In the genomic region with DNA sequence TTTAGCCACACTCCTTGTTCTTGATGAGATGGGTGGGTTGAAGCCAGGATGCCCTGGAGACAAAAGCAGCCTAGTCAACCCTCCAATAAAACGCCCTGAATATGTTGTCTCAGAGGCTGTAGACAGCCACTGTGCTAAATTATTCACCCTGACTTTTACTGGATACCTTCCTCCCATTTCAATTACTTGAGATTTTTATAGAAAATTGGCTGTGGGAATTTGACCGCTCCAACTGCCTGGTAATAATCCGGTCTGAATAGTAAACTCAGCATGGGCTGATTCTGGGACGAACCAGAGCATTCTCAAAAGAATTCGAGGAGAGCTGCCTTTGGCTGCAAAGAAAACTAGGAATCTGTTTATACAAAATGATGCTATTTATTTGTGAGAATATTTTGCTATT, we compare ENCODE assay signal across 19 cellular contexts.
DNase-seq lines count a peak whose midpoint lies in the region; ATAC-seq and TF ChIP-seq lines count a peak whose summit lies in the region.
"Had no signal": no experiment of that assay in that cellular context is flagged by ENCODE, and none has a peak within 500 bp of the region (broad histone marks: within the 10 kb centered on the region; RNA-seq: fewer than 3 reads in every experiment).

No MANE protein-coding gene starts in this region.

- peak overlapping the region; percentile 65 for H2BK120ac ChIP-seq in IMR-90 (ENCODE audit: low read depth, low read length)

- POLR2A ChIA-PET in IMR-90 (lab: Charles Lee; ENCODE audit: unreplicated experiment) = no interaction called here

- H2BK20ac ChIP-seq in IMR-90 (ENCODE audit: low read depth, low read length) = peak overlapping the region; percentile 78; the same call in 1 of the 2 replicates

- intact Hi-C loops in IMR-90 (cut with micrococcal nuclease) = no loop called here
- intact Hi-C loops in vagina (cut with DNase I) = no loop called here

- H4K8ac ChIP-seq in IMR-90 (ENCODE audit: low read depth in 2 of 2, low read length in 2 of 2) = no peak overlapping the region

- H3K9me3 ChIP-seq in IMR-90 (ENCODE audit: control insufficient read depth, insufficient read depth, low read length) = no peaks in the 10 kb centered on the region
- H3K9me3 ChIP-seq in neural progenitor cell (ENCODE audit: low read depth) = no peaks in the 10 kb centered on the region
- H3K9me3 ChIP-seq in vagina = no peaks in the 10 kb centered on the region
- H3K9me3 ChIP-seq: BE2C had no signal

- H3K4ac ChIP-seq in IMR-90 (ENCODE audit: low read depth, low read length) = no peak overlapping the region; the same call in 1 of the 2 replicates

- H3K4me2 ChIP-seq in IMR-90 (ENCODE audit: low read depth, low read length) = no peak overlapping the region
- H3K4me2 ChIP-seq in neural progenitor cell = no peak overlapping the region

- H3K27ac ChIP-seq in IMR-90 (ENCODE audit: insufficient read depth, low read length) = no peak overlapping the region
- H3K27ac ChIP-seq in neural progenitor cell = no peak overlapping the region
- H3K27ac ChIP-seq in vagina = no peak overlapping the region

- H3K36me3 ChIP-seq in IMR-90 (ENCODE audit: control insufficient read depth, insufficient read depth, low read length) (no peaks in the 10 kb centered on the region), neural progenitor cell (no peaks in the 10 kb centered on the region), vagina (no peaks in the 10 kb centered on the region)
- H3K36me3 ChIP-seq: BE2C had no signal

- H4K20me1 ChIP-seq in IMR-90 (ENCODE audit: insufficient read depth, low read length) (no peaks in the 10 kb centered on the region), neural progenitor cell (ENCODE audit: low read depth) (no peaks in the 10 kb centered on the region)

- H3K27me3 ChIP-seq in IMR-90 (ENCODE audit: control insufficient read depth, insufficient read depth, low read length) = no peaks in the 10 kb centered on the region
- H3K27me3 ChIP-seq in neural progenitor cell = no peaks in the 10 kb centered on the region
- H3K27me3 ChIP-seq in vagina = no peaks in the 10 kb centered on the region
- H3K27me3 ChIP-seq: BE2C had no signal

- H3K79me1 ChIP-seq in IMR-90 (ENCODE audit: low read depth in 1 of 2, low read length in 2 of 2) = peaks cover 0 to 7% of the 10 kb centered on the region in 2 experiments; a peak in 2 of 4 replicates

- dilution Hi-C loops in IMR-90 (cut with HindIII; ENCODE audit: low sequenced_read_pairs, unreplicated experiment) = no loop called here

- H2BK5ac ChIP-seq in IMR-90 (ENCODE audit: low read depth, low read length, poor library complexity, severe bottlenecking) = no peak overlapping the region

- peak overlapping the region; percentile 66 for H2AK5ac ChIP-seq in IMR-90 (ENCODE audit: low read depth, low read length)

- TF ChIP-seq RAD21 in IMR-90 (IDR thresholded peaks at IDR 0.05; ENCODE audit: low read length) = no peak

- H3K9me1 ChIP-seq in IMR-90 (ENCODE audit: insufficient read depth, low read length) = peaks cover 21% of the 10 kb centered on the region

- BruUV-seq in IMR-90 (replicated peaks; lab: Mats Ljungman, UMichigan) = no TSS peak

- no peak for DNase-seq in IMR-90
- DNase-seq in cerebellar cortex (ENCODE audit: low spot score) = peak; percentile 17
- peak; percentile 29 for DNase-seq in neural progenitor cell (ENCODE audit: low spot score)
- DNase-seq in Kasumi-1 (lab: John Stamatoyannopoulos, UW) = no peak
- no peak for DNase-seq in vagina (ENCODE audit: extremely low spot score in 2 of 2)
- no peak for DNase-seq in stimulated activated naive B cell treated with anti-CD40 and anti-IgM and Interleukin-4, amounts not matched to agents 10 μg/mL and 1 μg/mL and 100 μg/mL, for 72 hours
- DNase-seq: ACHN; BE2C; CD4-positive, CD25-positive, alpha-beta regulatory T cell; CD8-positive, alpha-beta memory T cell; COR-L47; GDM1; GOT3; H7; Karpas-422; KBM-7 had no signal

- H3K79me2 ChIP-seq in neural progenitor cell (ENCODE audit: low read depth) = no peaks in the 10 kb centered on the region

- no peaks in the 10 kb centered on the region for H3K9me3 Mint-ChIP-seq in neural progenitor cell
- peaks cover 3 to 7% of the 10 kb centered on the region in 2 donors for H3K9me3 Mint-ChIP-seq in stimulated activated naive B cell treated with anti-CD40 and anti-IgM and Interleukin-4, amounts not matched to agents 10 μg/mL and 1 μg/mL and 100 μg/mL, for 72 hours
- H3K9me3 Mint-ChIP-seq: CD8-positive, alpha-beta memory T cell had no signal

- no peak for TF ChIP-seq POLR2A in IMR-90 (IDR thresholded peaks at IDR 0.05; ENCODE audit: low read depth, low read length)
- TF ChIP-seq POLR2A in vagina (IDR thresholded peaks at IDR 0.05) = no peak

- WGBS in IMR-90 (ENCODE audit: extremely low coverage in 2 of 2, insufficient read length in 1 of 2), 2 experiments = no CpG with 5 or more reads among the region's 5 CpGs

- H3K14ac ChIP-seq in IMR-90 (replicated peaks; ENCODE audit: low read depth, low read length) = 0 out of 2 replicates have a peak overlapping the region, but pooled peaks have one; percentile 32

- CTCF ChIA-PET in IMR-90 (lab: Yijun Ruan, JAX) = no interaction called here

- TF ChIP-seq CTCF in IMR-90 (conservative IDR thresholded peaks at IDR 0.05; ENCODE audit: low read depth, low read length) (no peak), neural progenitor cell (IDR thresholded peaks at IDR 0.05) (no peak), vagina (IDR thresholded peaks at IDR 0.05) (no peak)

- in situ Hi-C loops in IMR-90 (cut with MboI; ENCODE audit: low sequenced_read_pairs) = no loop called here

- H2BK15ac ChIP-seq in IMR-90 (ENCODE audit: low read depth, low read length) = peak overlapping the region; percentile 45; the same call in 1 of the 3 replicates

- H3K9ac ChIP-seq in IMR-90 (ENCODE audit: low read depth, low read length) (no peak overlapping the region), neural progenitor cell (no peak overlapping the region)

- no peak for ATAC-seq in IMR-90 (ENCODE audit: low read depth)
- ATAC-seq in stimulated activated naive B cell treated with anti-CD40 and anti-IgM and Interleukin-4, amounts not matched to agents 10 μg/mL and 1 μg/mL and 100 μg/mL, for 72 hours (replicated peaks) = no peak
- ATAC-seq in HG02623 (IDR thresholded peaks at IDR 0.05; ENCODE audit: unreplicated experiment) = no peak
- ATAC-seq: HCT116 had no signal

- H3K23ac ChIP-seq in IMR-90 (ENCODE audit: low read depth, low read length) = no peak overlapping the region

- H3F3A ChIP-seq in neural progenitor cell (ENCODE audit: low read depth) = no peaks in the 10 kb centered on the region

- H3K36me3 Mint-ChIP-seq in neural progenitor cell = no peaks in the 10 kb centered on the region
- peaks cover 6 to 8% of the 10 kb centered on the region in 2 donors for H3K36me3 Mint-ChIP-seq in stimulated activated naive B cell treated with anti-CD40 and anti-IgM and Interleukin-4, amounts not matched to agents 10 μg/mL and 1 μg/mL and 100 μg/mL, for 72 hours
- H3K36me3 Mint-ChIP-seq: CD4-positive, CD25-positive, alpha-beta regulatory T cell had no signal

- peaks cover 3% of the 10 kb centered on the region for H3K27me3 Mint-ChIP-seq in neural progenitor cell (ENCODE audit: insufficient read depth, low read depth)
- no peaks in the 10 kb centered on the region for H3K27me3 Mint-ChIP-seq in stimulated activated naive B cell treated with anti-CD40 and anti-IgM and Interleukin-4, amounts not matched to agents 10 μg/mL and 1 μg/mL and 100 μg/mL, for 72 hours
- H3K27me3 Mint-ChIP-seq: CD8-positive, alpha-beta memory T cell had no signal

- peaks cover 31% of the 10 kb centered on the region for H3K4me1 Mint-ChIP-seq in neural progenitor cell
- peaks cover 29 to 52% of the 10 kb centered on the region in 2 donors for H3K4me1 Mint-ChIP-seq in stimulated activated naive B cell treated with anti-CD40 and anti-IgM and Interleukin-4, amounts not matched to agents 10 μg/mL and 1 μg/mL and 100 μg/mL, for 72 hours

- peak overlapping the region; percentile 36 for H3K4me3 Mint-ChIP-seq in neural progenitor cell
- H3K4me3 Mint-ChIP-seq in stimulated activated naive B cell treated with anti-CD40 and anti-IgM and Interleukin-4, amounts not matched to agents 10 μg/mL and 1 μg/mL and 100 μg/mL, for 72 hours = no peak overlapping the region
- H3K4me3 Mint-ChIP-seq: CD4-positive, CD25-positive, alpha-beta regulatory T cell; CD8-positive, alpha-beta memory T cell; IgD-negative memory B cell had no signal

- peak overlapping the region; percentile 46; the same call in 1 of the 2 replicates for H3K18ac ChIP-seq in IMR-90 (ENCODE audit: low read depth, low read length)

- H3K4me1 ChIP-seq in IMR-90 (ENCODE audit: control insufficient read depth, insufficient read depth, low read length) (peaks cover 20% of the 10 kb centered on the region), neural progenitor cell (peaks cover 9% of the 10 kb centered on the region), vagina (no peaks in the 10 kb centered on the region)
- H3K4me1 ChIP-seq: BE2C had no signal

- H2AFZ ChIP-seq in IMR-90 (replicated peaks; ENCODE audit: low read length, poor library complexity) (no peak overlapping the region), neural progenitor cell (replicated peaks) (no peak overlapping the region)

- H4K5ac ChIP-seq in IMR-90 (ENCODE audit: low read depth, low read length) = peak overlapping the region; percentile 26; the same call in 1 of the 2 replicates

- peak overlapping the region; percentile 38; the same call in 1 of the 2 replicates for H4K91ac ChIP-seq in IMR-90 (ENCODE audit: insufficient read depth, low read depth, low read length)

- H3K4me3 ChIP-seq in IMR-90 (ENCODE audit: insufficient read depth, low read depth, low read length) = no peak overlapping the region
- no peak overlapping the region for H3K4me3 ChIP-seq in neural progenitor cell
- H3K4me3 ChIP-seq in vagina = no peak overlapping the region

- H3K56ac ChIP-seq in IMR-90 (ENCODE audit: extremely low read depth, insufficient read depth, low read length) = no peak overlapping the region

- H2AK9ac ChIP-seq in IMR-90 (replicated peaks; ENCODE audit: low read depth, low read length, poor library complexity) = no peak overlapping the region

- no peak overlapping the region for H3K27ac Mint-ChIP-seq in neural progenitor cell
- H3K27ac Mint-ChIP-seq in stimulated activated naive B cell treated with anti-CD40 and anti-IgM and Interleukin-4, amounts not matched to agents 10 μg/mL and 1 μg/mL and 100 μg/mL, for 72 hours = no peak overlapping the region
- H3K27ac Mint-ChIP-seq: CD4-positive, CD25-positive, alpha-beta regulatory T cell; CD8-positive, alpha-beta memory T cell; IgD-negative memory B cell had no signal

TF ChIP-seq in IMR-90, 13 proteins besides CTCF, POLR2A, EP300 and RAD21 (continues in another document):
- TF ChIP-seq MAZ (IDR thresholded peaks at IDR 0.05; ENCODE audit: borderline replicate concordance, low read depth, low read length) = no peak

Comparison
In these comparisons a context has a peak if more than half of its experiments do, and no peak if none do; other contexts are left out.
1. DNase-seq: peak in cerebellar cortex (single experiment) and neural progenitor cell (single experiment); none in IMR-90 (single experiment), Kasumi-1 (0 of 2), vagina (0 of 2) and stimulated activated naive B cell treated with anti-CD40 and anti-IgM and Interleukin-4, amounts not matched to agents 10 μg/mL and 1 μg/mL and 100 μg/mL, for 72 hours (single experiment).